ENCODE assay signal across 1 cellular context in the genomic region with DNA sequence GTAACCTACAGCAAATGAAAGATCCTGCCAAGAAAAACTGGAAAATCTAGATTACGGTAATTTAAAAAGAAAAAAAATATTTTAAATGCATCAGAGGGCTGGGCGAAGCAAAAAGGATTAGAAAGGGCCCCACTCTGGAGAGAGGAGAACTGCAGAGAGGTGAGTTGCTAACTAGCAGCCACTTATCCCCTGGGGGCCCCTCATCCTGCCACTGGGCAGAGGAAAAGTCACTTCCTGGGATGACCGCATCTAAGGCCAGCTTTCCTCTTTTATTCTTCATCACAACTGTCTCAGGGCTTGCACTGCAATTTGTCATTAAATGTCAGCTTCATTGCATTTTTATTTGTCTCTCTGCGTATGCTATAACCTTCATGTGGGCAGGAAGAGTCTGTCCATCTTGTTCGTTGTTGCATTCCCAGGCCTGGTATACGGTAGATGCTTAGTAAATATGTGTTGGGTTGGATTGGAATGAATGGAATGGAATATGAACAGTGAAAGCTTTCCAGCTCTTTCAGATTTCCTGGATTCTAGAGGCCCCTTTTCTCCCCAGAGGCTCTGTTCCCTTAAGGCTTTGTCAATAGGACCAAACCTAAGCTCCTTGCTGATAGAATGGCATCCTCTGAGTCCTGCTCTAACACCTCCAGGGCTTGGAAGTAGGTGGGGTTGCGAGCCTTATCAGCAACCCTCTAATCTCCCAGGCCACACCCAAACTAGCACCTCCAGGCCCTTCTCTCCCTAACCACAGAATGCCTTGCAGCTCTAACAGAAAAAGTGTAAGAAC.
TF ChIP-seq lines count a peak whose summit lies in the region.

No MANE protein-coding gene starts in this region.

TF ChIP-seq in endothelial cell of umbilical vein, 7 proteins besides CTCF, POLR2A, EP300 and RAD21:
- TF ChIP-seq MAX (IDR thresholded peaks at IDR 0.05; ENCODE audit: insufficient read depth, insufficient read length) (no peak), GATA2 (IDR thresholded peaks at IDR 0.05; ENCODE audit: insufficient read depth, insufficient read length, low read depth, low read length) (no peak), MYC (IDR thresholded peaks at IDR 0.05; ENCODE audit: low read depth, low read length) (no peak), FOS (IDR thresholded peaks at IDR 0.05; ENCODE audit: borderline replicate concordance, insufficient read depth, low read length) (no peak), JUN (IDR thresholded peaks at IDR 0.05; ENCODE audit: borderline replicate concordance, insufficient read depth, insufficient read length, low read depth) (no peak), EZH2 (IDR thresholded peaks at IDR 0.05; ENCODE audit: borderline replicate concordance, low read depth, low read length, severe bottlenecking) (no peak), POLR2AphosphoS5 (IDR thresholded peaks at IDR 0.05; ENCODE audit: insufficient read depth, low read depth, low read length) (no peak)
TF ChIP-seq in endothelial cell of umbilical vein: peak in this region for 0.
